In the genomic region with DNA sequence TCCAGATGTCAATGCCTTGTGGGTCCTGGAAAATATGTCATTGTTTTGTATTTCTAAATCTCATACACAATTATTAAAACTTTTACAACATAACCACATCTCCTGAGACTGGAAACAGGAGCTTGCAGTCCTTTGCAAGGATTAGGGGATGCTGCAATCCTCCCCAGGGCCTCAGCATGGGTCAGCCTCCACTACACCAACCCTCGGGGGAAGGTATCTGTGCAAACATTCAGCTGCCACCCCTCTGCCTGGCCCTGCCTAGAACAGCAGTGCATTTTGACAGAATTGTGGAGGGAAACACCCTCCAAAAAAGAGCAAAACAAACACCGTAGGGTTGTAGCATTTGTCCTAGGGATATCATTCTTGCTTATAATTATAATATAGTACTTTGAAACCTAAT, we compare ENCODE assay signal across 17 cellular contexts. TPM values are rescaled to one million over a fixed set of nuclear protein-coding genes. Genes with fewer than 3 reads are reported as not detected.
DNase-seq lines count a peak whose midpoint lies in the region; ATAC-seq, FAIRE-seq and TF ChIP-seq lines count a peak whose summit lies in the region.
"Had no signal": no experiment of that assay in that cellular context is flagged by ENCODE, and none has a peak within 500 bp of the region (broad histone marks: within the 10 kb centered on the region; RNA-seq: fewer than 3 reads in every experiment).

No MANE protein-coding gene starts in this region.

- no peak overlapping the region for H3K4me3 Mint-ChIP-seq in stimulated activated naive CD8-positive, alpha-beta T cell treated with anti-CD3 and anti-CD28 coated beads, Interleukin-15, amount 100 ng/mL, for 72 hours
- H3K4me3 Mint-ChIP-seq: CD14-positive monocyte; CD8-positive, alpha-beta T cell had no signal

- H3K9me3 ChIP-seq in HepG2 (ENCODE audit: low read length) (no peaks in the 10 kb centered on the region), right lobe of liver (no peaks in the 10 kb centered on the region), adipocyte (ENCODE audit: control insufficient read depth, low read length) (no peaks in the 10 kb centered on the region)
- H3K9me3 ChIP-seq: A549 had no signal

- H3K36me3 ChIP-seq in HepG2 (replicated peaks in 1 of 2; ENCODE audit: control insufficient read depth in 1 of 2, insufficient read depth in 2 of 2, low read length in 2 of 2) (no peaks in the 10 kb centered on the region), right lobe of liver (no peaks in the 10 kb centered on the region), adipocyte (ENCODE audit: control insufficient read depth, insufficient read depth, low read length, severe bottlenecking) (no peaks in the 10 kb centered on the region)

- no peak for DNase-seq in HepG2 (ENCODE audit: low spot score)
- DNase-seq in right lobe of liver: no peak
- DNase-seq in NB4 (ENCODE audit: low read depth): peak; percentile 43
- DNase-seq in adipocyte (ENCODE audit: low read depth): peak; percentile 24
- no peak for DNase-seq in stimulated activated naive CD8-positive, alpha-beta T cell treated with anti-CD3 and anti-CD28 coated beads, Interleukin-15, amount 100 ng/mL, for 72 hours
- no peak for DNase-seq in amygdala (lab: John Stamatoyannopoulos, UW)
- DNase-seq: CD8-positive, alpha-beta T cell; COR-L47; DND-41; GDM1 had no signal

- no peak for TF ChIP-seq CTCF in HepG2 (CRISPR knock-in tag; IDR thresholded peaks at IDR 0.05)
- no peak for TF ChIP-seq CTCF in right lobe of liver (IDR thresholded peaks at IDR 0.05)
- TF ChIP-seq CTCF in NB4 (IDR thresholded peaks at IDR 0.05; ENCODE audit: low read depth, low read length): no peak

- 64% methylated on average over 2 of the region's 2 CpGs for WGBS in HepG2 (ENCODE audit: low lambda C conversion rate)
- 92% methylated on average over 1 of the region's 2 CpGs for WGBS in right lobe of liver (ENCODE audit: insufficient coverage, low coverage, low lambda C conversion rate, missing lambda C conversion rate)

- CTCF ChIA-PET in HepG2 (lab: Yijun Ruan, JAX; ENCODE audit: low intra/inter-chr PET ratio, low total read pairs): no interaction called here

- H3K27ac Mint-ChIP-seq in stimulated activated naive CD8-positive, alpha-beta T cell treated with anti-CD3 and anti-CD28 coated beads, Interleukin-15, amount 100 ng/mL, for 72 hours: no peak overlapping the region
- H3K27ac Mint-ChIP-seq: CD14-positive monocyte; CD8-positive, alpha-beta T cell had no signal

- in situ Hi-C loops in HepG2 (cut with HindIII; ENCODE audit: extremely low pct_ligation_motif_present, low pct_unique_long_range_greater_than_20kb): no loop called here

- H3K4me3 ChIP-seq in HepG2 (replicated peaks in 1 of 3; ENCODE audit: insufficient read depth in 1 of 3, low read depth in 2 of 3, low read length in 3 of 3): no peak overlapping the region
- no peak overlapping the region for H3K4me3 ChIP-seq in right lobe of liver
- no peak overlapping the region for H3K4me3 ChIP-seq in NB4 (ENCODE audit: low read depth, low read length)
- H3K4me3 ChIP-seq in adipocyte (ENCODE audit: low read length): no peak overlapping the region
- H3K4me3 ChIP-seq: A549 had no signal

- H3K79me2 ChIP-seq in HepG2 (ENCODE audit: insufficient read depth, low read length): no peaks in the 10 kb centered on the region

- FAIRE-seq in HepG2 (lab: Jason Lieb, UNC): no peak
- FAIRE-seq: A549, GM12892, H54, HTR-8/SVneo had no signal

- TF ChIP-seq RAD21 in HepG2 (CRISPR knock-in tag; IDR thresholded peaks at IDR 0.05): no peak

- POLR2A ChIA-PET in HepG2 (lab: Yijun Ruan, JAX): interaction anchor here (0.6 to 1.4 kb wide), 2 partner anchors 31 to 736 kb away, joined by 4 to 5 read pairs; no protein-coding TSS in a partner anchor

- H3K4me1 ChIP-seq in HepG2 (ENCODE audit: insufficient read depth, low read length) (peaks cover 72% of the 10 kb centered on the region), right lobe of liver (peaks cover 0 to 56% (median 10%) of the 10 kb centered on the region in 4 donors), adipocyte (ENCODE audit: control insufficient read depth, insufficient read depth, low read length) (peaks cover 8% of the 10 kb centered on the region)

- no peaks in the 10 kb centered on the region for H3K4me1 Mint-ChIP-seq in stimulated activated naive CD8-positive, alpha-beta T cell treated with anti-CD3 and anti-CD28 coated beads, Interleukin-15, amount 100 ng/mL, for 72 hours

- H3K9me3 Mint-ChIP-seq in stimulated activated naive CD8-positive, alpha-beta T cell treated with anti-CD3 and anti-CD28 coated beads, Interleukin-15, amount 100 ng/mL, for 72 hours: no peaks in the 10 kb centered on the region
- H3K9me3 Mint-ChIP-seq: CD14-positive monocyte; CD8-positive, alpha-beta T cell had no signal

- H3K27me3 ChIP-seq in HepG2 (ENCODE audit: control insufficient read depth in 1 of 2, insufficient read depth in 2 of 2, low read length in 2 of 2): no peaks in the 10 kb centered on the region
- H3K27me3 ChIP-seq in right lobe of liver: no peaks in the 10 kb centered on the region
- no peaks in the 10 kb centered on the region for H3K27me3 ChIP-seq in adipocyte (replicated peaks; ENCODE audit: control insufficient read depth, insufficient read depth, low read length)

- H3K27me3 Mint-ChIP-seq in stimulated activated naive CD8-positive, alpha-beta T cell treated with anti-CD3 and anti-CD28 coated beads, Interleukin-15, amount 100 ng/mL, for 72 hours: no peaks in the 10 kb centered on the region

- intact Hi-C loops in HepG2 (cut with micrococcal nuclease; ENCODE audit: unreplicated experiment) (loop anchor here (2.0 to 5.0 kb wide), 2 partner anchors 33 to 80 kb away; no protein-coding TSS in a partner anchor), right lobe of liver (cut with DNase I) (no loop called here)

- TF ChIP-seq EP300 in HepG2 (IDR thresholded peaks at IDR 0.05; ENCODE audit: low read depth in 2 of 2, low read length in 2 of 2) (no peak), HepG2 (CRISPR knock-in tag; IDR thresholded peaks at IDR 0.05; ENCODE audit: borderline replicate concordance) (no peak)

- no peak overlapping the region for H3K27ac ChIP-seq in HepG2 (ENCODE audit: extremely low read length, insufficient read depth, low read length)
- H3K27ac ChIP-seq in right lobe of liver: no peak overlapping the region

- BruUV-seq in HepG2 (replicated peaks; lab: Mats Ljungman, UMichigan): no TSS peak

- no peak overlapping the region for H2AFZ ChIP-seq in HepG2 (ENCODE audit: low read length)

- H3K4me2 ChIP-seq in HepG2 (ENCODE audit: low read depth, low read length): no peak overlapping the region
- H3K4me2 ChIP-seq: A549 had no signal

- H4K20me1 ChIP-seq in HepG2 (ENCODE audit: insufficient read depth, low read length): no peaks in the 10 kb centered on the region

- no peak for TF ChIP-seq POLR2A in HepG2 (IDR thresholded peaks at IDR 0.05; ENCODE audit: insufficient read depth in 1 of 2, low read depth in 2 of 2, low read length in 2 of 2)
- TF ChIP-seq POLR2A in right lobe of liver (IDR thresholded peaks at IDR 0.05): no peak
- no peak for TF ChIP-seq POLR2A in NB4 (IDR thresholded peaks at IDR 0.05; ENCODE audit: extremely low read depth, insufficient read length)

- ATAC-seq in HepG2: no peak
- no peak for ATAC-seq in right lobe of liver
- ATAC-seq in stimulated activated naive CD8-positive, alpha-beta T cell treated with anti-CD3 and anti-CD28 coated beads, Interleukin-15, amount 100 ng/mL, for 72 hours: no peak
- no peak for ATAC-seq in HG02642 (IDR thresholded peaks at IDR 0.05; ENCODE audit: poor library complexity, unreplicated experiment)
- ATAC-seq: A549; CD8-positive, alpha-beta T cell had no signal

- no peak overlapping the region for H3K9ac ChIP-seq in HepG2 (ENCODE audit: insufficient read depth, low read depth, low read length)
- no peak overlapping the region for H3K9ac ChIP-seq in adipocyte (ENCODE audit: low read length)

TF ChIP-seq in HepG2, 621 proteins besides CTCF, POLR2A, EP300 and RAD21 (continues in another document):
- no peak for TF ChIP-seq NR2C2 (CRISPR knock-in tag; IDR thresholded peaks at IDR 0.05; ENCODE audit: borderline replicate concordance)
- TF ChIP-seq, protein P1, sequence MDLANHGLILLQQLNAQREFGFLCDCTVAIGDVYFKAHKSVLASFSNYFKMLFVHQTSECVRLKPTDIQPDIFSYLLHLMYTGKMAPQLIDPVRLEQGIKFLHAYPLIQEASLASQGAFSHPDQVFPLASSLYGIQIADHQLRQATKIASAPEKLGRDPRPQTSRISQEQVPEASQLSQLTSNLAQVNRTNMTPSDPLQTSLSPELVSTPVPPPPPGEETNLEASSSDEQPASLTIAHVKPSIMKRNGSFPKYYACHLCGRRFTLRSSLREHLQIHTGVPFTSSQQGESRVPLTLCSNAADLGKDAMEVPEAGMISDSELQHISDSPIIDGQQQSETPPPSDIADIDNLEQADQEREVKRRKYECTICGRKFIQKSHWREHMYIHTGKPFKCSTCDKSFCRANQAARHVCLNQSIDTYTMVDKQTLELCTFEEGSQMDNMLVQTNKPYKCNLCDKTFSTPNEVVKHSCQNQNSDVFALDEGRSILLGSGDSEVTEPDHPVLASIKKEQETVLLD (CRISPR knock-in tag; IDR thresholded peaks at IDR 0.05; ENCODE audit: low read depth): no peak

RNA-seq across cellular contexts. Expression of a gene that starts 4.2 kb away (rescaled TPM):
- total RNA-seq in HepG2 (2016; rRNA removed; fragmentation: Illumina TruSeq; extraction: Trizol) (0.07 TPM in 1 of 2 replicates, not detected in the other), right lobe of liver (10 to 100 TPM in 2 of 6 experiments, 1 to 10 TPM in 2, under 1 TPM in 2; 0.53 to 36.4 (median 1.7) TPM)
- not detected in 2 replicates for total RNA-seq in HepG2 (2016; cell fraction: cytosol; rRNA removed; fragmentation: Illumina TruSeq; extraction: Trizol; ENCODE audit: low read depth)
- total RNA-seq in HepG2 (2016; cell fraction: insoluble cytoplasmic fraction; rRNA removed; fragmentation: Illumina TruSeq; extraction: Trizol): 0.15 and 0.22 TPM in 2 replicates
- total RNA-seq in HepG2 (2016; cell fraction: membrane; rRNA removed; fragmentation: Illumina TruSeq; extraction: Trizol): 0.07 and 0.19 TPM in 2 replicates
- total RNA-seq in HepG2 (2016; cell fraction: nucleus; rRNA removed; fragmentation: Illumina TruSeq; extraction: Trizol): 0.25 TPM in 1 of 2 replicates, not detected in the other
- polyA plus RNA-seq in HepG2 (2011; rRNA removed): 0.04 and 0.28 TPM in 2 replicates
- polyA plus RNA-seq in HepG2 (2011; cell fraction: cytosol; rRNA removed): 0.07 TPM in 1 of 2 replicates, not detected in the other
- polyA plus RNA-seq in HepG2 (2011; cell fraction: nucleus; rRNA removed): 0.09 TPM in 1 of 2 replicates, not detected in the other
- polyA plus RNA-seq in HepG2 (2012): 0.13 and 0.47 TPM in 2 replicates
- 0.06 TPM in 1 of 2 replicates, not detected in the other for polyA plus RNA-seq in HepG2 (2016; cell fraction: cytosol; fragmentation: Illumina TruSeq; extraction: Trizol; ENCODE audit: low read depth)
- 0.24 TPM in 1 of 2 replicates, not detected in the other for polyA plus RNA-seq in HepG2 (2016; cell fraction: insoluble cytoplasmic fraction; fragmentation: Illumina TruSeq; extraction: Trizol; ENCODE audit: low read depth)
- not detected in 2 replicates for polyA plus RNA-seq in HepG2 (2016; cell fraction: membrane; fragmentation: Illumina TruSeq; extraction: Trizol; ENCODE audit: low read depth)
- not detected in 2 replicates for polyA plus RNA-seq in HepG2 (2016; cell fraction: nucleus; fragmentation: Illumina TruSeq; extraction: Trizol; ENCODE audit: insufficient read depth, low read depth)
- polyA minus RNA-seq in HepG2 (2011; rRNA and poly(A)+ RNA removed; ENCODE audit: low replicate concordance): 0.22 TPM in 1 of 2 replicates, not detected in the other
- polyA minus RNA-seq in HepG2 (2011; cell fraction: cytosol; rRNA and poly(A)+ RNA removed): not detected in 2 replicates
- 0.13 and 0.25 TPM in 2 replicates for polyA minus RNA-seq in HepG2 (2011; cell fraction: nucleus; rRNA and poly(A)+ RNA removed)
- total RNA-seq: CD8-positive, alpha-beta T cell had no signal
- polyA plus RNA-seq: A549, BJ, CD14-positive monocyte had no signal

Comparison
In these comparisons a context has a peak if more than half of its experiments do, and no peak if none do; other contexts are left out.
1. DNase-seq: peak in NB4 (single experiment) and adipocyte (single experiment); none in HepG2 (single experiment), right lobe of liver (0 of 3), stimulated activated naive CD8-positive, alpha-beta T cell treated with anti-CD3 and anti-CD28 coated beads, Interleukin-15, amount 100 ng/mL, for 72 hours (0 of 2) and amygdala (0 of 56).